ENCODE assay signal across 8 cellular contexts in the genomic region with DNA sequence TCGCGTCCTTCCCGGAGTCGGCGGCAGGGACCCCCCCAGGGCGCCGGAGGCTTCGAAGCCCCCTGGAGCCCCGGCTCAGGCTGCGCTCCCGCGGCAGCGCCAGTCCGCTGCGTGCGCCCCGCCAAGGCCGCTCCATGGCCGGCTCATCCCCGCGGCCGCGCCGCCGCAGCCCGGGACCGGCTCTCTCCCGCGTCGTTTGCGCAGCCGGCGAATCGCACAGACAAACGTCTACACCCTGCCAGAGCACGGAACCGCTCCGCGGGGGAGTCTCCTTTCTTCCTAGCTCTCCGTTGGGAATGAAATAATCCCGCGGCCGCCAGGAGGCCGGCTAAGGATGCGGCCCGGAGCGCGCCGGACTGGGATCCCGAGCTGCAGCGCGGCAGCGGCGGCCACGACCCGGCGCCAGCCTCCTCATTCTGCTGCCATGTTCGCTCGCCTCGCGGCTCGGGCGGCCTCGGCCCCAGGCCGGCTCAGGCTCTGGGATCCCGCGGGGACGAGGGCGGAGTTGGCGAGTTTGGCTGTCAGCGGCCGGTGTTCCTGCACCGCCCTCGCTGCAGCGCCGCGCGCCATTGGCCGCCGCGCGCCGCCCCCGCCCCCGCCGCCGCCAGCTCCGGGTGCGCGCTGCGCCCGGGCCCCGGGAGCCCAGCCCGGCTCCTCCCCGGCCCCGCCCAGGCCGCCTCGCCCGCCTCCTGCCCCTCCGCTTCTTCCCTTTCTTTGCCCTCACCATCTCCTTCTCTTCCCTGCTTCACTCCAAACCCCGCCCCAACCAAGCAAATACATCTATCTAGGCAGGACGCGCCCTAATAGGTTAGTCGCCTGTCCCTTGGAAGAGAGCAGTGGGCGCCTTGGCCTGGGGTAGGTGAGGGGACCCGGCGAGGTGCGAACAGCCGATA. TPM values are rescaled to one million over a fixed set of nuclear protein-coding genes. Genes with fewer than 3 reads are reported as not detected.
DNase-seq lines count a peak whose midpoint lies in the region; ATAC-seq, FAIRE-seq and TF ChIP-seq lines count a peak whose summit lies in the region.

A gene with protein sequence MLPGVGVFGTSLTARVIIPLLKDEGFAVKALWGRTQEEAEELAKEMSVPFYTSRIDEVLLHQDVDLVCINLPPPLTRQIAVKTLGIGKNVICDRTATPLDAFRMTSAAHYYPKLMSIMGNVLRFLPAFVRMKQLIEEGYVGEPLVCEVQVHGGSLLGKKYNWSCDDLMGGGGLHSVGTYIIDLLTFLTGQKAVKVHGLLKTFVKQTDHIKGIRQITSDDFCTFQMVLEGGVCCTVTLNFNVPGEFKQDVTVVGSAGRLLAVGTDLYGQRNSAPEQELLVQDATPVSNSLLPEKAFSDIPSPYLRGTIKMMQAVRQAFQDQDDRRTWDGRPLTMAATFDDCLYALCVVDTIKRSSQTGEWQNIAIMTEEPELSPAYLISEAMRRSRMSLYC (minus strand): TSS at position 479 of the 893 bp plus-strand sequence. CDS start 710 bp downstream, outside the sequence.

- peak within 1 kb of the TSS; percentile 71 for H3K27ac Mint-ChIP-seq in T-helper 1 cell treated with Interleukin-12 subunit alpha and Interleukin-12 subunit beta and Interleukin-4 antibody, amounts not matched to agents 30 μg/mL and 1 μg/mL, for 36 hours

- H3K4me1 Mint-ChIP-seq in T-helper 1 cell treated with Interleukin-12 subunit alpha and Interleukin-12 subunit beta and Interleukin-4 antibody, amounts not matched to agents 30 μg/mL and 1 μg/mL, for 36 hours (ENCODE audit: low read depth), result peaks cover 35% of the 10 kb centered on the region

- ATAC-seq in HG02763 (IDR thresholded peaks at IDR 0.05; ENCODE audit: unreplicated experiment) (peak; percentile 81), right cardiac atrium (peak; percentile 91 to 93)

- DNase-seq in GM12892 (ENCODE audit: insufficient read length) (peak; percentile 84), NCI-H1436 treated with DMSO at 0.1 percent for 48 hours (lab: John Stamatoyannopoulos, UW) (peak; percentile 41), ascending aorta (ENCODE audit: low spot score in 2 of 2) (peak; percentile 50 to 93), right cardiac atrium (peak; percentile 92 to 97 (median 97)), putamen (ENCODE audit: low spot score) (peak; percentile 91), vagina (ENCODE audit: extremely low spot score in 2 of 2) (no peak)

- intact Hi-C loops in ascending aorta (cut with DNase I), result loop anchor here (1.0 to 5.0 kb wide), 5 partner anchors 21 to 327 kb away; partner anchors contain the start of genes MCUR1 and SIRT5
- intact Hi-C loops in right cardiac atrium (cut with DNase I), result loop anchor here in 2 of 4 donors (5.0 to 10.0 kb wide), 3 partner anchors 40 to 153 kb away; partner anchors contain the start of gene SIRT5 (in 2 of the 2)
- intact Hi-C loops in vagina (cut with DNase I), result loop anchor here (10.0 kb wide), 1 partner anchor 113 kb away; no protein-coding TSS in a partner anchor

- H3K4me3 Mint-ChIP-seq in T-helper 1 cell treated with Interleukin-12 subunit alpha and Interleukin-12 subunit beta and Interleukin-4 antibody, amounts not matched to agents 30 μg/mL and 1 μg/mL, for 36 hours, result peak within 1 kb of the TSS; percentile 90

- H3K36me3 ChIP-seq in ascending aorta (no peaks in the 10 kb centered on the region), vagina (no peaks in the 10 kb centered on the region)

- H3K9me3 Mint-ChIP-seq in T-helper 1 cell treated with Interleukin-12 subunit alpha and Interleukin-12 subunit beta and Interleukin-4 antibody, amounts not matched to agents 30 μg/mL and 1 μg/mL, for 36 hours, result no peaks in the 10 kb centered on the region

- FAIRE-seq in GM12892 (lab: Jason Lieb, UNC), result peak; percentile 89

- TF ChIP-seq CTCF in ascending aorta (IDR thresholded peaks at IDR 0.05) (peak in 1 of 3 experiments; percentile 9), vagina (IDR thresholded peaks at IDR 0.05) (no peak)

- H3K27me3 ChIP-seq in ascending aorta (no peaks in the 10 kb centered on the region), right cardiac atrium (ENCODE audit: control insufficient read depth, insufficient read depth) (no peaks in the 10 kb centered on the region), vagina (no peaks in the 10 kb centered on the region)

- H3K4me3 ChIP-seq in ascending aorta (peak within 1 kb of the TSS; percentile 90 to 94), right cardiac atrium (ENCODE audit: low read length) (peak within 1 kb of the TSS; percentile 82), vagina (peak within 1 kb of the TSS; percentile 63 to 83)

- WGBS in right cardiac atrium, result under 1% methylated on average over 109 of the region's 109 CpGs

- H3K9me3 ChIP-seq in ascending aorta (no peaks in the 10 kb centered on the region), right cardiac atrium (ENCODE audit: control insufficient read depth, low read length) (no peaks in the 10 kb centered on the region), vagina (no peaks in the 10 kb centered on the region)

- H3K36me3 Mint-ChIP-seq in T-helper 1 cell treated with Interleukin-12 subunit alpha and Interleukin-12 subunit beta and Interleukin-4 antibody, amounts not matched to agents 30 μg/mL and 1 μg/mL, for 36 hours (ENCODE audit: low read depth), result no peaks in the 10 kb centered on the region

- peak within 1 kb of the TSS; percentile 89 to 96 for H3K27ac ChIP-seq in ascending aorta
- H3K27ac ChIP-seq in right cardiac atrium (ENCODE audit: low read length), result peak within 1 kb of the TSS; percentile 75
- peak within 1 kb of the TSS; percentile 82 for H3K27ac ChIP-seq in vagina

- H3K4me1 ChIP-seq in ascending aorta (peaks cover 4% of the 10 kb centered on the region in 2 donors), right cardiac atrium (ENCODE audit: control insufficient read depth, insufficient read depth, low read length) (peaks cover 6% of the 10 kb centered on the region), vagina (peaks cover 28% of the 10 kb centered on the region)

- TF ChIP-seq POLR2A in GM12892 (IDR thresholded peaks at IDR 0.05; ENCODE audit: low read depth, low read length), result peak; percentile 77
- peak in 1 of 2 donors; percentile 76 for TF ChIP-seq POLR2A in vagina (IDR thresholded peaks at IDR 0.05)

- H3K27me3 Mint-ChIP-seq in T-helper 1 cell treated with Interleukin-12 subunit alpha and Interleukin-12 subunit beta and Interleukin-4 antibody, amounts not matched to agents 30 μg/mL and 1 μg/mL, for 36 hours (ENCODE audit: low read depth), result peaks cover 30% of the 10 kb centered on the region

RNA-seq across cellular contexts. Expression of the gene that starts here (rescaled TPM):
- polyA plus RNA-seq in GM12892 (2012; ENCODE audit: missing spikeins), result 11.2 TPM
- total RNA-seq in ascending aorta (28.7 TPM), right cardiac atrium (10 to 100 TPM; 51.0 to 81.7 (median 54.7) TPM), vagina (16.9 TPM)
- polyA plus RNA-seq in right cardiac atrium, result 30.3 TPM

Comparison
In these comparisons a context has a peak if more than half of its experiments do, and no peak if none do; other contexts are left out.
1. DNase-seq: peak in GM12892 (single experiment), NCI-H1436 treated with DMSO at 0.1 percent for 48 hours (single experiment), ascending aorta (2 of 2), right cardiac atrium (3 of 3) and putamen (single experiment); none in vagina (0 of 2).
2. Peak in every context shown above with its lines, with median percentiles within 50 percentile points of each other: H3K27ac ChIP-seq and H3K4me3 ChIP-seq.